Comparison of ENCODE assay signal across 29 cellular contexts in genomic region chr6:84910881-84911607, GRCh38.
"Had no signal": no experiment of that assay in that cellular context is flagged by ENCODE, and none has a peak within 500 bp of the region (broad histone marks: within the 10 kb centered on the region; RNA-seq: fewer than 3 reads in every experiment).

No MANE protein-coding gene starts in this region.

- ATAC-seq: activated CD4-positive, CD25-positive, alpha-beta regulatory T cell treated with anti-CD3 and anti-CD28 coated beads, Interleukin-2, amount 50 U/mL, for 24 hours; gastrocnemius medialis; left ventricle myocardium superior; sciatic nerve; stimulated activated memory B cell treated with anti-CD40 and anti-IgM and Interleukin-4, amounts not matched to agents 10 μg/mL and 1 μg/mL and 100 μg/mL, for 72 hours; stimulated activated naive CD8-positive, alpha-beta T cell treated with anti-CD3 and anti-CD28 coated beads, Interleukin-15, amount 100 ng/mL, for 72 hours had no signal

- H3K27ac ChIP-seq: breast epithelium, esophagus muscularis mucosa, gastrocnemius medialis, neutrophil, skin epidermis, uterus, WERI-Rb-1 had no signal

- H3K27me3 ChIP-seq: breast epithelium, esophagus muscularis mucosa, gastrocnemius medialis, neutrophil, uterus had no signal

- H3K36me3 ChIP-seq: breast epithelium, esophagus muscularis mucosa, gastrocnemius medialis, neutrophil, uterus, WERI-Rb-1 had no signal

- H3K9me3 ChIP-seq: breast epithelium, esophagus muscularis mucosa, gastrocnemius medialis, neutrophil, uterus had no signal

- DNase-seq: activated CD4-positive, alpha-beta T cell treated with anti-CD3 and anti-CD28 coated beads for 48 hours; activated CD4-positive, alpha-beta T cell treated with anti-CD3 and anti-CD28 coated beads, Interleukin-2, amount 50 U/mL, for 48 hours; activated CD8-positive, alpha-beta memory T cell treated with anti-CD3 and anti-CD28 coated beads, Interleukin-2, amount 50 U/mL, for 4 hours; activated effector memory CD4-positive, alpha-beta T cell treated with anti-CD3 and anti-CD28 coated beads, Interleukin-2, amount 50 U/mL, for 16 hours; activated naive CD4-positive, alpha-beta T cell treated with anti-CD3 and anti-CD28 coated beads for 36 hours; activated naive CD8-positive, alpha-beta T cell treated with anti-CD3 and anti-CD28 coated beads, Interleukin-2, amount 10 ng/mL, durations not matched to agents 7 days and 5 days; activated T-cell treated with anti-CD3 and anti-CD28 coated beads, Interleukin-2, amount 50 U/mL, for 1 hour; central memory CD4-positive, alpha-beta T cell; endodermal cell; gastrocnemius medialis; glutamatergic neuron; islet precursor cell; left ventricle myocardium superior; mammary epithelial cell; stimulated activated CD4-positive, alpha-beta T cell treated with anti-CD3 and anti-CD28 coated beads, Interleukin-4, amount 100 ng/mL, for 4 hours; stimulated activated CD8-positive, alpha-beta memory T cell treated with anti-CD3 and anti-CD28 coated beads, Interleukin-4, amount 100 ng/mL, for 48 hours; stimulated activated naive CD8-positive, alpha-beta T cell treated with anti-CD3 and anti-CD28 coated beads, Interleukin-15, amount 100 ng/mL, for 72 hours; substantia nigra; T-helper 9 cell; uterus; WERI-Rb-1 had no signal

- H3K4me1 ChIP-seq: breast epithelium, esophagus muscularis mucosa, gastrocnemius medialis, uterus had no signal

- H3K4me3 ChIP-seq: breast epithelium, esophagus muscularis mucosa, gastrocnemius medialis, skin epidermis, uterus had no signal

- FAIRE-seq: TTC549 had no signal
